Comparison of ENCODE assay signal across 8 cellular contexts in genomic region chr11:111540114-111540920, GRCh38. TPM values are rescaled to one million over a fixed set of nuclear protein-coding genes. Genes with fewer than 3 reads are reported as not detected.
DNase-seq lines count a peak whose midpoint lies in the region; ATAC-seq and TF ChIP-seq lines count a peak whose summit lies in the region.

A gene with protein sequence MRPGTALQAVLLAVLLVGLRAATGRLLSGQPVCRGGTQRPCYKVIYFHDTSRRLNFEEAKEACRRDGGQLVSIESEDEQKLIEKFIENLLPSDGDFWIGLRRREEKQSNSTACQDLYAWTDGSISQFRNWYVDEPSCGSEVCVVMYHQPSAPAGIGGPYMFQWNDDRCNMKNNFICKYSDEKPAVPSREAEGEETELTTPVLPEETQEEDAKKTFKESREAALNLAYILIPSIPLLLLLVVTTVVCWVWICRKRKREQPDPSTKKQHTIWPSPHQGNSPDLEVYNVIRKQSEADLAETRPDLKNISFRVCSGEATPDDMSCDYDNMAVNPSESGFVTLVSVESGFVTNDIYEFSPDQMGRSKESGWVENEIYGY (plus strand): TSS chr11:111540720. CDS start chr11:111540844, 124 bp downstream.

- peak; percentile 70 for TF ChIP-seq POLR2A in prostate gland (IDR thresholded peaks at IDR 0.05)

- no peak for ATAC-seq in HG03571 (IDR thresholded peaks at IDR 0.05; ENCODE audit: unreplicated experiment)
- no peak for ATAC-seq in HG03460 (IDR thresholded peaks at IDR 0.05; ENCODE audit: unreplicated experiment)
- ATAC-seq in HG03280 (IDR thresholded peaks at IDR 0.05; ENCODE audit: unreplicated experiment) = no peak

- peak within 1 kb of the TSS; percentile 66 for H3K9ac ChIP-seq in NT2/D1 (ENCODE audit: insufficient read length, low read depth)

- intact Hi-C loops in ascending aorta (cut with DNase I) (no loop called here), prostate gland (cut with DNase I) (no loop called here)

- no peak for DNase-seq in GM12865 (ENCODE audit: low read depth)
- DNase-seq in NT2/D1 (ENCODE audit: low read depth, low spot score) = no peak
- DNase-seq in ascending aorta (ENCODE audit: low spot score in 2 of 2) = peak in 1 of 2 donors; percentile 82
- peak; percentile 41 to 54 for DNase-seq in hippocampal formation (lab: John Stamatoyannopoulos, UW)
- peak; percentile 51 for DNase-seq in prostate gland (ENCODE audit: low spot score)

- 0 out of 2 replicates have a peak, but pooled peaks cover 4% of the 10 kb centered on the region for H3K9me3 ChIP-seq in NT2/D1 (ENCODE audit: insufficient read depth, low read length)
- no peaks in the 10 kb centered on the region for H3K9me3 ChIP-seq in ascending aorta
- no peaks in the 10 kb centered on the region for H3K9me3 ChIP-seq in prostate gland

- H3K4me1 ChIP-seq in NT2/D1 (ENCODE audit: insufficient read depth, insufficient read length) (no peaks in the 10 kb centered on the region), ascending aorta (peaks cover 0 to 14% of the 10 kb centered on the region in 2 donors), prostate gland (replicated peaks) (no peaks in the 10 kb centered on the region)

- peak within 1 kb of the TSS; percentile 86 to 93 for H3K27ac ChIP-seq in ascending aorta
- peak within 1 kb of the TSS; percentile 60 to 72 for H3K27ac ChIP-seq in prostate gland

- no peak for TF ChIP-seq CTCF in GM12865 (IDR thresholded peaks at IDR 0.05; ENCODE audit: insufficient read depth, low read depth, low read length, missing control alignments)
- no peak for TF ChIP-seq CTCF in ascending aorta (IDR thresholded peaks at IDR 0.05)
- no peak for TF ChIP-seq CTCF in prostate gland (IDR thresholded peaks at IDR 0.05)

- H3K36me3 ChIP-seq in NT2/D1 (ENCODE audit: insufficient read depth, insufficient read length, low read length) (peaks cover 8% of the 10 kb centered on the region), ascending aorta (peaks cover 0 to 9% of the 10 kb centered on the region in 2 donors), prostate gland (no peaks in the 10 kb centered on the region)

- peak within 1 kb of the TSS; percentile 3 for H3K4me3 ChIP-seq in GM12865 (ENCODE audit: low read depth, low read length)
- H3K4me3 ChIP-seq in NT2/D1 (ENCODE audit: insufficient read length, low read depth) = peak within 1 kb of the TSS; percentile 61
- peak within 1 kb of the TSS; percentile 71 to 83 for H3K4me3 ChIP-seq in ascending aorta
- H3K4me3 ChIP-seq in prostate gland = peak within 1 kb of the TSS; percentile 45 to 48

- WGBS in prostate gland = 6% methylated on average over 53 of the region's 70 CpGs

- peaks cover 55% of the 10 kb centered on the region for H3K27me3 ChIP-seq in NT2/D1 (ENCODE audit: insufficient read depth, insufficient read length)
- no peaks in the 10 kb centered on the region for H3K27me3 ChIP-seq in ascending aorta
- no peaks in the 10 kb centered on the region for H3K27me3 ChIP-seq in prostate gland (replicated peaks; ENCODE audit: insufficient read depth)

RNA-seq across cellular contexts. Expression of the gene that starts here (rescaled TPM):
- total RNA-seq in ascending aorta (27.2 TPM), prostate gland (10 to 100 TPM; 10.6 to 12.8 TPM)

Comparison
In these comparisons a context has a peak if more than half of its experiments do, and no peak if none do; other contexts are left out.
1. DNase-seq: peak in hippocampal formation (2 of 2) and prostate gland (single experiment); none in GM12865 (single experiment) and NT2/D1 (single experiment).
2. H3K4me3 ChIP-seq: peak in every context shown above with its lines; median percentile 77 in ascending aorta; 61 in NT2/D1; 46 in prostate gland; 3 in GM12865.